Comparison of ENCODE assay signal across 27 cellular contexts in the genomic region with DNA sequence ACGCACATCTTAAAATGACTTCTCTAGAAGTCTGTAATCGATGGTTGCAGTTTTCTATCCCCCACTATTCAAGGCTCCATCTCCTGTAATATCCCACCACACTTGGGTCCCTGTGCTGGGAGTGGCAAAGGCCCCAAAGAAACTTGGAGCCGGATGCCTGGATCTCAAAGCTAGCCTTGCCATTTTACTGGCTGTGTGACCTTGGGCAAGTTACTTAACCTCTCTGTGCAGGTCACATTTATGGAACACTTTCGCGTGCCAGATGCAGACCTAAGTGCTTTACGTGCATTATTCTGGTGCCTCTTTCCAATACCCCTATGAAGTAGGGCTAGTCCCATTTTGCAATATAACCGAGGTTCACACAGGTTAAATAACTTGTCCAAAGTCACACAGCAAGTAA.
"Had no signal": no experiment of that assay in that cellular context is flagged by ENCODE, and none has a peak within 500 bp of the region (broad histone marks: within the 10 kb centered on the region; RNA-seq: fewer than 3 reads in every experiment).

No MANE protein-coding gene starts in this region.

- H3K4me3 ChIP-seq: pancreas, prostate gland, skin epidermis, smooth muscle cell, spleen, stomach, thoracic aorta, thyroid gland, tibial nerve, upper lobe of right lung, uterus had no signal

- FAIRE-seq: pancreas had no signal

- H3K4me1 ChIP-seq: pancreas, prostate gland, upper lobe of right lung, uterus had no signal

- ATAC-seq: naive thymus-derived CD8-positive, alpha-beta T cell; natural killer cell treated with Interleukin-12 subunit alpha and Interleukin-12 subunit beta and Interleukin-15 and Interleukin-18, amount 100 ng/mL, for 72 hours; pancreas; right cardiac atrium; sciatic nerve; stimulated activated memory B cell treated with anti-CD40 and anti-IgM and Interleukin-4, amounts not matched to agents 10 μg/mL and 1 μg/mL and 100 μg/mL, for 72 hours; stimulated activated naive CD8-positive, alpha-beta T cell treated with anti-CD3 and anti-CD28 coated beads, Interleukin-15, Interleukin-2, amounts not matched to agents 100 U/mL and 50 U/mL, for 24 hours; upper lobe of right lung had no signal

- H3K4me2 ChIP-seq: smooth muscle cell had no signal

- DNase-seq: naive B cell; naive thymus-derived CD8-positive, alpha-beta T cell; nephron progenitor cell; nucleus accumbens; pancreas; right cardiac atrium; stimulated activated CD4-positive, alpha-beta T cell treated with anti-CD3 and anti-CD28 coated beads, Interleukin-12 subunit alpha, Interleukin-12 subunit beta, amount 100 ng/mL, for 4 hours; stimulated activated CD4-positive, alpha-beta T cell treated with anti-CD3 and anti-CD28 coated beads, Interleukin-1b, Interleukin-23, amount 100 ng/mL, for 48 hours; stimulated activated CD4-positive, alpha-beta T cell treated with anti-CD3 and anti-CD28 coated beads, Interleukin-4, amount 100 ng/mL, for 1 hour; stimulated activated CD4-positive, alpha-beta T cell treated with anti-CD3 and anti-CD28 coated beads, Interleukin-4, amount 100 ng/mL, for 4 hours; stimulated activated CD8-positive, alpha-beta memory T cell treated with anti-CD3 and anti-CD28 coated beads, Interleukin-4, amount 100 ng/mL, for 48 hours; stimulated activated naive CD4-positive, alpha-beta T cell; stimulated activated naive CD8-positive, alpha-beta T cell treated with anti-CD3 and anti-CD28 coated beads, Interleukin-15, Interleukin-2, amounts not matched to agents 100 U/mL and 50 U/mL, for 24 hours; stomach; thyroid gland; uterus had no signal

- H3K9me3 ChIP-seq: neutrophil, pancreas, prostate gland, spleen, stomach, thoracic aorta, thyroid gland, tibial nerve, upper lobe of right lung, uterus had no signal

- H3K27me3 ChIP-seq: pancreas, thyroid gland, tibial nerve, uterus had no signal

- H3K27ac ChIP-seq: neutrophil, pancreas, prostate gland, skin epidermis, spleen, stomach, thoracic aorta, thyroid gland, tibial nerve, upper lobe of right lung, uterus had no signal

- H3K36me3 ChIP-seq: neutrophil, pancreas, prostate gland, spleen, stomach, thoracic aorta, thyroid gland, tibial nerve, upper lobe of right lung, uterus had no signal
